1 cellular context compared by ENCODE assay signal in genomic region chr12:124545508-124546418, GRCh38.
TF ChIP-seq lines count a peak whose summit lies in the region.

No MANE protein-coding gene starts in this region.

TF ChIP-seq in GM12878, 131 proteins besides CTCF, POLR2A, EP300 and RAD21 (continued from another document and continues in another):
- TF ChIP-seq SMARCA5 (IDR thresholded peaks at IDR 0.05) (peak; percentile 71), YY1 (IDR thresholded peaks at IDR 0.05; ENCODE audit: low read depth, low read length) (0 out of 2 replicates have a peak, but pooled peaks have one; percentile 21), NKRF (conservative IDR thresholded peaks at IDR 0.05) (no peak), SKIL (IDR thresholded peaks at IDR 0.05; ENCODE audit: low read depth, poor library complexity, severe bottlenecking) (peak; percentile 33), GATAD2B (conservative IDR thresholded peaks at IDR 0.05; ENCODE audit: low read depth) (peak; percentile 88), SMAD5 (IDR thresholded peaks at IDR 0.05; ENCODE audit: low read depth) (no peak), RUNX3 (IDR thresholded peaks at IDR 0.05; ENCODE audit: low read length) (peak; percentile 97), PAX8 (IDR thresholded peaks at IDR 0.05) (no peak), BACH1 (IDR thresholded peaks at IDR 0.05; ENCODE audit: borderline replicate concordance) (no peak), NBN (IDR thresholded peaks at IDR 0.05) (peak; percentile 64; the same call in 1 of the 2 replicates), JUNB (IDR thresholded peaks at IDR 0.05) (peak; percentile 90), ZBTB11 (CRISPR knock-in tag; IDR thresholded peaks at IDR 0.05) (no peak), POLR2AphosphoS2 (IDR thresholded peaks at IDR 0.05; ENCODE audit: low read depth, low read length) (0 out of 2 replicates have a peak, but pooled peaks have one; percentile 24), USF1 (IDR thresholded peaks at IDR 0.05; ENCODE audit: borderline replicate concordance, extremely low read length, insufficient read depth, low read depth, low read length) (peak; percentile 81), SMC3 (IDR thresholded peaks at IDR 0.05; ENCODE audit: borderline replicate concordance, low read length) (peak; percentile 16; the same call in 1 of the 2 replicates), KAT2A (conservative IDR thresholded peaks at IDR 0.05; ENCODE audit: control insufficient read depth, low read depth, low read length) (no peak), FOS (IDR thresholded peaks at IDR 0.05; ENCODE audit: borderline replicate concordance, extremely low read depth, insufficient read length) (no peak), E2F8 (IDR thresholded peaks at IDR 0.05; ENCODE audit: low read depth, partially characterized antibody) (no peak), ELK1 (IDR thresholded peaks at IDR 0.05; ENCODE audit: low read depth, low read length) (no peak), CBX3 (IDR thresholded peaks at IDR 0.05; ENCODE audit: borderline replicate concordance, low read depth) (no peak), EED (IDR thresholded peaks at IDR 0.05; ENCODE audit: low read depth) (peak; percentile 99), NFYA (IDR thresholded peaks at IDR 0.05; ENCODE audit: borderline replicate concordance, low read depth, low read length) (no peak), FOXM1 (IDR thresholded peaks at IDR 0.05; ENCODE audit: low read depth, low read length) (no peak; the same call in 1 of the 2 replicates), TBL1XR1 (IDR thresholded peaks at IDR 0.05; ENCODE audit: low read depth, low read length) (peak; percentile 92), RCOR1 (conservative IDR thresholded peaks at IDR 0.05; ENCODE audit: low read depth, low read length) (peak; percentile 39; the same call in 1 of the 2 replicates), ZNF592 (IDR thresholded peaks at IDR 0.05) (no peak), MYC (IDR thresholded peaks at IDR 0.05; ENCODE audit: insufficient read depth, insufficient read length, insufficient replicate concordance, low read length, severe bottlenecking) (no peak), MXI1 (IDR thresholded peaks at IDR 0.05; ENCODE audit: low read depth, low read length) (peak; percentile 80; the same call in 1 of the 2 replicates), IRF5 (IDR thresholded peaks at IDR 0.05; ENCODE audit: borderline replicate concordance) (peak; percentile 71), ZNF687 (IDR thresholded peaks at IDR 0.05) (no peak), ZSCAN29 (IDR thresholded peaks at IDR 0.05) (no peak), SUZ12 (IDR thresholded peaks at IDR 0.05; ENCODE audit: unreplicated experiment) (no peak), NFIC (IDR thresholded peaks at IDR 0.05; ENCODE audit: low read depth, low read length) (peak; percentile 86), HDAC2 (IDR thresholded peaks at IDR 0.05) (no peak), HDGF (IDR thresholded peaks at IDR 0.05) (no peak)
